8 cellular contexts compared by ENCODE assay signal in genomic region chr4:178664636-178665035, GRCh38.
"Had no signal": no experiment of that assay in that cellular context is flagged by ENCODE, and none has a peak within 500 bp of the region (broad histone marks: within the 10 kb centered on the region; RNA-seq: fewer than 3 reads in every experiment).

No MANE protein-coding gene starts in this region.

- FAIRE-seq: H1, H54 had no signal

- DNase-seq: GM23248, GOT3, H7, H9, HCEC 1CT, HFFc6 had no signal
